Comparison of ENCODE assay signal across 24 cellular contexts in genomic region chr6:54252496-54252895, GRCh38. TPM values are rescaled to one million over a fixed set of nuclear protein-coding genes. Genes with fewer than 3 reads are reported as not detected.
DNase-seq lines count a peak whose midpoint lies in the region; ATAC-seq and TF ChIP-seq lines count a peak whose summit lies in the region.
"Had no signal": no experiment of that assay in that cellular context is flagged by ENCODE, and none has a peak within 500 bp of the region (broad histone marks: within the 10 kb centered on the region; RNA-seq: fewer than 3 reads in every experiment).

No MANE protein-coding gene starts in this region.

- H3K9me3 ChIP-seq in psoas muscle (no peaks in the 10 kb centered on the region), neural progenitor cell (ENCODE audit: low read depth) (no peaks in the 10 kb centered on the region)
- H3K9me3 ChIP-seq: BE2C, HAP-1 had no signal

- H3K36me3 ChIP-seq in psoas muscle (ENCODE audit: insufficient read depth in 1 of 2, low read depth in 1 of 2) (peaks cover 0 to 8% of the 10 kb centered on the region in 2 donors), neural progenitor cell (no peaks in the 10 kb centered on the region)
- H3K36me3 ChIP-seq: BE2C, HAP-1 had no signal

- H3K9ac ChIP-seq in neural progenitor cell = no peak overlapping the region
- H3K9ac ChIP-seq: GM23248 had no signal

- no peaks in the 10 kb centered on the region for H3K9me3 Mint-ChIP-seq in activated T-cell treated with anti-CD3 and anti-CD28 coated beads, Interleukin-2, amount 50 U/mL, for 72 hours
- H3K9me3 Mint-ChIP-seq in activated T-cell treated with anti-CD3 and anti-CD28 coated beads, Interleukin-2, amount 50 U/mL, for 4 hours = no peaks in the 10 kb centered on the region
- H3K9me3 Mint-ChIP-seq in neural progenitor cell (no peaks in the 10 kb centered on the region), T-cell (no peaks in the 10 kb centered on the region)

- no peaks in the 10 kb centered on the region for H3K27me3 ChIP-seq in psoas muscle (ENCODE audit: insufficient read depth in 3 of 3, low read length in 2 of 3)
- H3K27me3 ChIP-seq in neural progenitor cell = no peaks in the 10 kb centered on the region
- H3K27me3 ChIP-seq: BE2C had no signal

- no peaks in the 10 kb centered on the region for H4K20me1 ChIP-seq in neural progenitor cell (ENCODE audit: low read depth)

- H3K4me3 Mint-ChIP-seq in activated T-cell treated with anti-CD3 and anti-CD28 coated beads, Interleukin-2, amount 50 U/mL, for 72 hours = no peak overlapping the region
- H3K4me3 Mint-ChIP-seq in activated T-cell treated with anti-CD3 and anti-CD28 coated beads, Interleukin-2, amount 50 U/mL, for 4 hours = no peak overlapping the region
- H3K4me3 Mint-ChIP-seq in neural progenitor cell (no peak overlapping the region), T-cell (no peak overlapping the region)
- H3K4me3 Mint-ChIP-seq: CD4-positive, CD25-positive, alpha-beta regulatory T cell; CD8-positive, alpha-beta memory T cell had no signal

- no peaks in the 10 kb centered on the region for H3K36me3 Mint-ChIP-seq in activated T-cell treated with anti-CD3 and anti-CD28 coated beads, Interleukin-2, amount 50 U/mL, for 72 hours (ENCODE audit: insufficient read depth in 2 of 2)
- H3K36me3 Mint-ChIP-seq in activated T-cell treated with anti-CD3 and anti-CD28 coated beads, Interleukin-2, amount 50 U/mL, for 4 hours (ENCODE audit: insufficient read depth) = no peaks in the 10 kb centered on the region
- H3K36me3 Mint-ChIP-seq in neural progenitor cell = no peaks in the 10 kb centered on the region
- no peaks in the 10 kb centered on the region for H3K36me3 Mint-ChIP-seq in T-cell
- H3K36me3 Mint-ChIP-seq: CD4-positive, CD25-positive, alpha-beta regulatory T cell; CD8-positive, alpha-beta memory T cell had no signal

- intact Hi-C loops in psoas muscle (cut with DNase I) = no loop called here

- no peaks in the 10 kb centered on the region for H3K27me3 Mint-ChIP-seq in activated T-cell treated with anti-CD3 and anti-CD28 coated beads, Interleukin-2, amount 50 U/mL, for 72 hours (ENCODE audit: low read depth)
- H3K27me3 Mint-ChIP-seq in activated T-cell treated with anti-CD3 and anti-CD28 coated beads, Interleukin-2, amount 50 U/mL, for 4 hours (ENCODE audit: low read depth) = no peaks in the 10 kb centered on the region
- no peaks in the 10 kb centered on the region for H3K27me3 Mint-ChIP-seq in neural progenitor cell (ENCODE audit: insufficient read depth, low read depth)
- no peaks in the 10 kb centered on the region for H3K27me3 Mint-ChIP-seq in T-cell
- H3K27me3 Mint-ChIP-seq: CD4-positive, CD25-positive, alpha-beta regulatory T cell; CD8-positive, alpha-beta memory T cell had no signal

- H2AFZ ChIP-seq in neural progenitor cell (replicated peaks) = no peak overlapping the region
- H2AFZ ChIP-seq: GM23248 had no signal

- H3K4me3 ChIP-seq in psoas muscle = no peak overlapping the region
- H3K4me3 ChIP-seq in neural progenitor cell = no peak overlapping the region
- H3K4me3 ChIP-seq: GM12878, GM23248, HAP-1 had no signal

- no peak overlapping the region for H3K4me2 ChIP-seq in neural progenitor cell

- H3K79me2 ChIP-seq in neural progenitor cell (ENCODE audit: low read depth) = no peaks in the 10 kb centered on the region

- 90 to 100% (median 98%) methylated on average over 1 of the region's 1 CpG for WGBS in psoas muscle, 3 donors

- H3K27ac Mint-ChIP-seq in activated T-cell treated with anti-CD3 and anti-CD28 coated beads, Interleukin-2, amount 50 U/mL, for 72 hours = no peak overlapping the region
- H3K27ac Mint-ChIP-seq in neural progenitor cell (no peak overlapping the region), T-cell (no peak overlapping the region)
- H3K27ac Mint-ChIP-seq: CD4-positive, CD25-positive, alpha-beta regulatory T cell; CD8-positive, alpha-beta memory T cell had no signal

- DNase-seq in activated T-cell treated with anti-CD3 and anti-CD28 coated beads, Interleukin-2, amount 50 U/mL, for 72 hours = no peak
- no peak for DNase-seq in activated T-cell treated with anti-CD3 and anti-CD28 coated beads, Interleukin-2, amount 50 U/mL, for 4 hours
- DNase-seq in NCI-H69 (lab: John Stamatoyannopoulos, UW) (peak; percentile 8), psoas muscle (no peak), iPS-NIHi11 (ENCODE audit: low spot score) (no peak), neural progenitor cell (ENCODE audit: low spot score) (no peak), T-cell (no peak)
- DNase-seq: ACHN; BE2C; C1 segment of cervical spinal cord; CD4-positive, CD25-positive, alpha-beta regulatory T cell; CD8-positive, alpha-beta memory T cell; COR-L47; DMS 273 treated with DMSO at 0.1 percent for 48 hours; DMS53; DND-41; EL; GM23248 had no signal

- H3K4me1 Mint-ChIP-seq in activated T-cell treated with anti-CD3 and anti-CD28 coated beads, Interleukin-2, amount 50 U/mL, for 72 hours (ENCODE audit: low read depth) = no peaks in the 10 kb centered on the region
- H3K4me1 Mint-ChIP-seq in activated T-cell treated with anti-CD3 and anti-CD28 coated beads, Interleukin-2, amount 50 U/mL, for 4 hours (ENCODE audit: low read depth) = no peaks in the 10 kb centered on the region
- peaks cover 4% of the 10 kb centered on the region for H3K4me1 Mint-ChIP-seq in neural progenitor cell
- H3K4me1 Mint-ChIP-seq in T-cell = no peaks in the 10 kb centered on the region
- H3K4me1 Mint-ChIP-seq: CD4-positive, CD25-positive, alpha-beta regulatory T cell; CD8-positive, alpha-beta memory T cell had no signal

- CTCF ChIA-PET in T-cell (lab: Charles Lee) = no interaction called here

- ATAC-seq in activated T-cell treated with anti-CD3 and anti-CD28 coated beads, Interleukin-2, amount 50 U/mL, for 72 hours (replicated peaks in 1 of 2) = peak; percentile 33 to 51
- ATAC-seq in activated T-cell treated with anti-CD3 and anti-CD28 coated beads, Interleukin-2, amount 50 U/mL, for 4 hours = no peak
- ATAC-seq in psoas muscle (no peak), T-cell (replicated peaks in 1 of 4) (no peak)
- ATAC-seq: GM12878 had no signal

- H3K4me1 ChIP-seq in psoas muscle (peaks cover 30% of the 10 kb centered on the region), neural progenitor cell (no peaks in the 10 kb centered on the region)
- H3K4me1 ChIP-seq: BE2C had no signal

- H3K27ac ChIP-seq in psoas muscle = peak overlapping the region; percentile 75
- H3K27ac ChIP-seq in neural progenitor cell = no peak overlapping the region
- H3K27ac ChIP-seq: GM23248, HL-60 had no signal

- TF ChIP-seq CTCF in psoas muscle (IDR thresholded peaks at IDR 0.05) = no peak
- TF ChIP-seq CTCF in neural progenitor cell (IDR thresholded peaks at IDR 0.05) = no peak

- POLR2A ChIA-PET in T-cell (lab: Charles Lee) = no interaction called here

- H3F3A ChIP-seq in neural progenitor cell (ENCODE audit: low read depth) = no peaks in the 10 kb centered on the region

RNA-seq across cellular contexts. Expression of gene TINAG, which starts 55.7 kb away (rescaled TPM):
- not detected for total RNA-seq in activated T-cell treated with anti-CD3 and anti-CD28 coated beads, Interleukin-2, amount 50 U/mL, for 72 hours
- not detected for total RNA-seq in activated T-cell treated with anti-CD3 and anti-CD28 coated beads, Interleukin-2, amount 50 U/mL, for 4 hours
- total RNA-seq in psoas muscle (under 1 TPM in 2 of 4 donors, not detected in 2; 0.27 TPM), neural progenitor cell (ENCODE audit: low replicate concordance) (not detected in 2 replicates), T-cell (not detected)
- polyA plus RNA-seq in psoas muscle = under 1 TPM; 0.03 to 0.04 (median 0.04) TPM
- total RNA-seq: CD4-positive, CD25-positive, alpha-beta regulatory T cell; CD8-positive, alpha-beta memory T cell; G401; GM23248; H4; HT1080 had no signal
- polyA plus RNA-seq: CD4-positive, CD25-positive, alpha-beta regulatory T cell; CD8-positive, alpha-beta memory T cell; GM23248 had no signal

Comparison
In these comparisons a context has a peak if more than half of its experiments do, and no peak if none do; other contexts are left out.
1. ATAC-seq: peak in activated T-cell treated with anti-CD3 and anti-CD28 coated beads, Interleukin-2, amount 50 U/mL, for 72 hours (2 of 2); none in activated T-cell treated with anti-CD3 and anti-CD28 coated beads, Interleukin-2, amount 50 U/mL, for 4 hours (0 of 2), psoas muscle (0 of 4) and T-cell (0 of 4).